Comparison of ENCODE assay signal across 9 cellular contexts in genomic region chr12:89355243-89356068, GRCh38. TPM values are rescaled to one million over a fixed set of nuclear protein-coding genes. Genes with fewer than 3 reads are reported as not detected.
DNase-seq lines count a peak whose midpoint lies in the region; ATAC-seq, FAIRE-seq and TF ChIP-seq lines count a peak whose summit lies in the region.
"Had no signal": no experiment of that assay in that cellular context is flagged by ENCODE, and none has a peak within 500 bp of the region (broad histone marks: within the 10 kb centered on the region; RNA-seq: fewer than 3 reads in every experiment).

No MANE protein-coding gene starts in this region.

- H3K4me1 Mint-ChIP-seq in activated T-cell treated with anti-CD3 and anti-CD28 coated beads, Interleukin-2, amount 50 U/mL, for 4 hours (ENCODE audit: low read depth), result peaks cover 30% of the 10 kb centered on the region
- H3K4me1 Mint-ChIP-seq in activated naive CD8-positive, alpha-beta T cell treated with anti-CD3 and anti-CD28 coated beads, Interleukin-2, amount 10 ng/mL, durations not matched to agents 7 days and 5 days, result peaks cover 18% of the 10 kb centered on the region

- no peaks in the 10 kb centered on the region for H3K36me3 ChIP-seq in left lung
- no peaks in the 10 kb centered on the region for H3K36me3 ChIP-seq in thymus (ENCODE audit: control insufficient read depth, insufficient read depth)

- H3K36me3 Mint-ChIP-seq in activated T-cell treated with anti-CD3 and anti-CD28 coated beads, Interleukin-2, amount 50 U/mL, for 4 hours (ENCODE audit: insufficient read depth), result peaks cover 1% of the 10 kb centered on the region
- H3K36me3 Mint-ChIP-seq in activated naive CD8-positive, alpha-beta T cell treated with anti-CD3 and anti-CD28 coated beads, Interleukin-2, amount 10 ng/mL, durations not matched to agents 7 days and 5 days, result peaks cover 10% of the 10 kb centered on the region

- H3K4me3 ChIP-seq in left lung, result peak overlapping the region; percentile 76
- H3K4me3 ChIP-seq in thymus (ENCODE audit: low read length), result no peak overlapping the region
- H3K4me3 ChIP-seq: K562 had no signal

- no peak for TF ChIP-seq POLR2A in GM12891 (IDR thresholded peaks at IDR 0.05; ENCODE audit: low read depth, low read length)

- no peak for TF ChIP-seq CTCF in left lung (IDR thresholded peaks at IDR 0.05)

- FAIRE-seq in GM12891 (lab: Jason Lieb, UNC), result no peak
- FAIRE-seq: K562 had no signal

- POLR2A ChIA-PET in activated naive CD8-positive, alpha-beta T cell treated with anti-CD3 and anti-CD28 coated beads, Interleukin-2, amount 10 ng/mL, durations not matched to agents 7 days and 5 days (lab: Charles Lee), result interaction anchor here (3.9 to 10.5 kb wide), 3 partner anchors 109 to 127 kb away, joined by 18 to 151 read pairs (median 54); no protein-coding TSS in a partner anchor

- no peak for DNase-seq in activated T-cell treated with anti-CD3 and anti-CD28 coated beads, Interleukin-2, amount 50 U/mL, for 4 hours
- no peak for DNase-seq in activated T-cell treated with anti-CD3 and anti-CD28 coated beads, Interleukin-2, amount 50 U/mL, for 1 hour
- DNase-seq in activated naive CD8-positive, alpha-beta T cell treated with anti-CD3 and anti-CD28 coated beads, Interleukin-2, amount 10 ng/mL, durations not matched to agents 7 days and 5 days, result no peak
- no peak for DNase-seq in left lung
- no peak for DNase-seq in stimulated activated CD4-positive, alpha-beta T cell treated with anti-CD3 and anti-CD28 coated beads, Interleukin-2, amount 100 ng/mL, for 24 hours
- DNase-seq in NCI-H2107 (lab: John Stamatoyannopoulos, UW), result no peak
- no peak for DNase-seq in GM12891 (ENCODE audit: insufficient read length, low spot score)

- no peaks in the 10 kb centered on the region for H3K27me3 Mint-ChIP-seq in activated T-cell treated with anti-CD3 and anti-CD28 coated beads, Interleukin-2, amount 50 U/mL, for 4 hours (ENCODE audit: low read depth)
- H3K27me3 Mint-ChIP-seq in activated naive CD8-positive, alpha-beta T cell treated with anti-CD3 and anti-CD28 coated beads, Interleukin-2, amount 10 ng/mL, durations not matched to agents 7 days and 5 days, result peaks cover 4% of the 10 kb centered on the region

- H3K27ac ChIP-seq in left lung (peak overlapping the region; percentile 100), thymus (ENCODE audit: low read depth) (peak overlapping the region; percentile 26)

- H3K27ac Mint-ChIP-seq in activated naive CD8-positive, alpha-beta T cell treated with anti-CD3 and anti-CD28 coated beads, Interleukin-2, amount 10 ng/mL, durations not matched to agents 7 days and 5 days, result peak overlapping the region; percentile 96

- no peak for ATAC-seq in activated T-cell treated with anti-CD3 and anti-CD28 coated beads, Interleukin-2, amount 50 U/mL, for 4 hours
- no peak for ATAC-seq in activated naive CD8-positive, alpha-beta T cell treated with anti-CD3 and anti-CD28 coated beads, Interleukin-2, amount 10 ng/mL, durations not matched to agents 7 days and 5 days (ENCODE audit: low read depth)
- ATAC-seq in left lung, result no peak
- ATAC-seq: K562 had no signal

- no peaks in the 10 kb centered on the region for H3K9me3 ChIP-seq in left lung
- H3K9me3 ChIP-seq in thymus (ENCODE audit: control insufficient read depth), result no peaks in the 10 kb centered on the region

- H3K27me3 ChIP-seq in left lung (no peaks in the 10 kb centered on the region), thymus (ENCODE audit: control insufficient read depth, insufficient read depth) (peaks cover 3% of the 10 kb centered on the region)

- intact Hi-C loops in left lung (cut with DNase I), result no loop called here

- H3K9me3 Mint-ChIP-seq in activated T-cell treated with anti-CD3 and anti-CD28 coated beads, Interleukin-2, amount 50 U/mL, for 4 hours, result no peaks in the 10 kb centered on the region
- H3K9me3 Mint-ChIP-seq in activated naive CD8-positive, alpha-beta T cell treated with anti-CD3 and anti-CD28 coated beads, Interleukin-2, amount 10 ng/mL, durations not matched to agents 7 days and 5 days, result no peaks in the 10 kb centered on the region

- 88% methylated on average over 18 of the region's 18 CpGs for WGBS in thymus

- H3K4me1 ChIP-seq in left lung (peaks cover 7 to 37% of the 10 kb centered on the region in 2 donors), thymus (ENCODE audit: control insufficient read depth, insufficient read depth, low read length) (peaks cover 21% of the 10 kb centered on the region)

- H3K4me3 Mint-ChIP-seq in activated T-cell treated with anti-CD3 and anti-CD28 coated beads, Interleukin-2, amount 50 U/mL, for 4 hours, result peak overlapping the region; percentile 85
- peak overlapping the region; percentile 98 for H3K4me3 Mint-ChIP-seq in activated naive CD8-positive, alpha-beta T cell treated with anti-CD3 and anti-CD28 coated beads, Interleukin-2, amount 10 ng/mL, durations not matched to agents 7 days and 5 days

TF ChIP-seq in GM12891, 5 proteins besides CTCF, POLR2A, EP300 and RAD21:
- TF ChIP-seq PAX5 (IDR thresholded peaks at IDR 0.05; ENCODE audit: insufficient read depth, low read length, severe bottlenecking) (no peak), SPI1 (IDR thresholded peaks at IDR 0.05; ENCODE audit: low read depth, low read length) (no peak), TAF1 (IDR thresholded peaks at IDR 0.05; ENCODE audit: low read depth, low read length) (no peak), POU2F2 (IDR thresholded peaks at IDR 0.05; ENCODE audit: low read depth, low read length) (no peak), POLR2AphosphoS5 (IDR thresholded peaks at IDR 0.05; ENCODE audit: low read depth, low read length) (no peak)

RNA-seq across cellular contexts. Expression of gene DUSP6, which starts 3.2 kb away (rescaled TPM):
- total RNA-seq in activated T-cell treated with anti-CD3 and anti-CD28 coated beads, Interleukin-2, amount 50 U/mL, for 4 hours, result 100 to 1,000 TPM in 1 of 3 donors, 10 to 100 TPM in 2; 73.6 to 114 (median 74.4) TPM
- total RNA-seq in activated naive CD8-positive, alpha-beta T cell treated with anti-CD3 and anti-CD28 coated beads, Interleukin-2, amount 10 ng/mL, durations not matched to agents 7 days and 5 days, result 10 to 100 TPM; 77.5 to 85.0 TPM
- 100 to 1,000 TPM; 115 to 147 TPM for total RNA-seq in left lung
- polyA plus RNA-seq in thymus, result 33.5 TPM
- 0.19 TPM for polyA plus RNA-seq in GM12891 (2012; ENCODE audit: low read depth, missing spikeins)
